8 cellular contexts compared by ENCODE assay signal in genomic region chr5:165457854-165458481, GRCh38.
A peak's percentile ranks its signal among the peaks of the same experiment; 100 is the strongest.
DNase-seq lines count a peak whose midpoint lies in the region; FAIRE-seq and TF ChIP-seq lines count a peak whose summit lies in the region.

No MANE protein-coding gene starts in this region.

- no peak overlapping the region for H3K27ac ChIP-seq in PC-9
- H3K27ac ChIP-seq in ascending aorta: no peak overlapping the region

- no peaks in the 10 kb centered on the region for H3F3A ChIP-seq in PC-9 (ENCODE audit: insufficient read depth, low read depth)

- POLR2A ChIA-PET in PC-9 (lab: Charles Lee; ENCODE audit: unreplicated experiment): no interaction called here

- no peak overlapping the region for H3K4me3 Mint-ChIP-seq in glutamatergic neuron (ENCODE audit: unreplicated experiment)

- CTCF ChIA-PET in PC-9 (lab: Charles Lee): no interaction called here

- H3K4me1 Mint-ChIP-seq in glutamatergic neuron (ENCODE audit: low read depth, unreplicated experiment): no peaks in the 10 kb centered on the region

- no peak overlapping the region for H3K4me2 ChIP-seq in PC-9

- no peaks in the 10 kb centered on the region for H3K9me2 ChIP-seq in PC-9 (ENCODE audit: insufficient read depth)

- no peaks in the 10 kb centered on the region for H3K27me3 Mint-ChIP-seq in glutamatergic neuron (ENCODE audit: unreplicated experiment)

- H3K9me3 ChIP-seq in PC-9 (ENCODE audit: insufficient read depth, low read depth): no peaks in the 10 kb centered on the region
- H3K9me3 ChIP-seq in ascending aorta: no peaks in the 10 kb centered on the region

- no peak overlapping the region for H2AFZ ChIP-seq in PC-9

- H3K4me1 ChIP-seq in PC-9 (replicated peaks; ENCODE audit: insufficient read depth): no peaks in the 10 kb centered on the region
- no peaks in the 10 kb centered on the region for H3K4me1 ChIP-seq in ascending aorta

- no TSS peak for BruUV-seq in PC-9 (replicated peaks; lab: Mats Ljungman, UMichigan)

- TF ChIP-seq CTCF in PC-9 (conservative IDR thresholded peaks at IDR 0.05) (peak; percentile 58), glutamatergic neuron (IDR thresholded peaks at IDR 0.05; ENCODE audit: partially characterized antibody, unreplicated experiment) (peak; percentile 67), ascending aorta (IDR thresholded peaks at IDR 0.05) (peak in 1 of 3 experiments; percentile 10)

- FAIRE-seq in GM19239 (lab: Jason Lieb, UNC): no peak

- no peaks in the 10 kb centered on the region for H3K79me2 ChIP-seq in PC-9 (ENCODE audit: low read depth)

- in situ Hi-C loops in ACHN (cut with HindIII; ENCODE audit: low pct_ligation_motif_present, low pct_unique_long_range_greater_than_20kb, low sequenced_read_pairs): no loop called here

- no peaks in the 10 kb centered on the region for H3K36me3 Mint-ChIP-seq in glutamatergic neuron (ENCODE audit: unreplicated experiment)

- H3K36me3 ChIP-seq in PC-9 (ENCODE audit: low read depth) (no peaks in the 10 kb centered on the region), ascending aorta (no peaks in the 10 kb centered on the region)

- H3K4me3 ChIP-seq in PC-9 (no peak overlapping the region), ascending aorta (no peak overlapping the region)

- H3K27me3 ChIP-seq in PC-9 (ENCODE audit: insufficient read depth, low read depth): no peaks in the 10 kb centered on the region
- H3K27me3 ChIP-seq in ascending aorta: no peaks in the 10 kb centered on the region

- intact Hi-C loops in PC-9 (cut with micrococcal nuclease; ENCODE audit: unreplicated experiment): no loop called here
- intact Hi-C loops in ascending aorta (cut with DNase I): no loop called here

- no peak overlapping the region for H3K27ac Mint-ChIP-seq in glutamatergic neuron (ENCODE audit: unreplicated experiment)

- DNase-seq in ACHN (peak; percentile 33), HCEC 1CT (peak; percentile 47), PC-9 (no peak), glutamatergic neuron (no peak), ascending aorta (ENCODE audit: low spot score in 2 of 2) (no peak), GM19239 (ENCODE audit: insufficient read length, low spot score) (no peak), T-helper 9 cell (no peak)
- DNase-seq in stimulated activated CD8-positive, alpha-beta memory T cell treated with anti-CD3 and anti-CD28 coated beads, Interleukin-4, amount 100 ng/mL, for 48 hours: no peak

- no peaks in the 10 kb centered on the region for H3K9me3 Mint-ChIP-seq in glutamatergic neuron (ENCODE audit: unreplicated experiment)

- H4K20me1 ChIP-seq in PC-9 (ENCODE audit: insufficient read depth): no peaks in the 10 kb centered on the region; the same call in 1 of the 2 replicates

Comparison
In these comparisons a context has a peak if more than half of its experiments do, and no peak if none do; other contexts are left out.
1. DNase-seq: peak in ACHN (single experiment) and HCEC 1CT (single experiment); none in PC-9 (0 of 2), glutamatergic neuron (single experiment), ascending aorta (0 of 2), stimulated activated CD8-positive, alpha-beta memory T cell treated with anti-CD3 and anti-CD28 coated beads, Interleukin-4, amount 100 ng/mL, for 48 hours (single experiment), GM19239 (single experiment) and T-helper 9 cell (single experiment).